Comparison of ENCODE assay signal across 26 cellular contexts in the genomic region with DNA sequence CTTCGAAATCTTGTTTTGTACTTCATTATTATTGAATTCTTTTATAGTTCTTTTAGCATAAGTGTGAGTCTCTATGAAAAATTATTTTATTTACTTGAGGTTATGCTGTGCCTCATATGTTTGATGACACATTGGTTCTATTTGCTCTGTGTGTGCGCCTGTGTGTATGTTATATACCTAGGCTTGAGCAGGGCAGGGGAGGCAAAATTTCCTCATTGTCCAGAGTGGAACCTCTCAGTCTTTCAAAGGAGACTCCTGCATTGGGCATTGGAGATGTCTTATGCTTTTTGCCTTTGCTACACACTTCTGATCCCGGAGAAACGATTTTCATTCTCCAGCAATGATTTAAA.
"Had no signal": no experiment of that assay in that cellular context is flagged by ENCODE, and none has a peak within 500 bp of the region (broad histone marks: within the 10 kb centered on the region; RNA-seq: fewer than 3 reads in every experiment).

No MANE protein-coding gene starts in this region.

- FAIRE-seq: endometrium, keratinocyte had no signal

- H3K4me1 Mint-ChIP-seq: mesothelial cell of epicardium had no signal

- H3K27me3 ChIP-seq: colonic mucosa, gastrocnemius medialis, heart right ventricle, left lung had no signal

- H3K9me3 Mint-ChIP-seq: dendritic cell treated with granulocyte-macrophage colony-stimulating factor and Interleukin-4, amounts not matched to agents 40 ng/mL and 50 ng/mL, for 4 days; effector memory CD8-positive, alpha-beta T cell; endodermal cell; mesothelial cell of epicardium; naive B cell had no signal

- H3K4me3 ChIP-seq: colonic mucosa, esophagus squamous epithelium, gastrocnemius medialis, heart right ventricle, left lung, lower lobe of right lung, mucosa of descending colon had no signal

- H3K27me3 Mint-ChIP-seq: dendritic cell treated with granulocyte-macrophage colony-stimulating factor and Interleukin-4, amounts not matched to agents 40 ng/mL and 50 ng/mL, for 4 days; effector memory CD8-positive, alpha-beta T cell; naive B cell had no signal

- H3K27ac Mint-ChIP-seq: dendritic cell treated with granulocyte-macrophage colony-stimulating factor and Interleukin-4, amounts not matched to agents 40 ng/mL and 50 ng/mL, for 4 days; effector memory CD8-positive, alpha-beta T cell; endodermal cell; mesothelial cell of epicardium had no signal

- H3K4me3 Mint-ChIP-seq: dendritic cell treated with granulocyte-macrophage colony-stimulating factor and Interleukin-4, amounts not matched to agents 40 ng/mL and 50 ng/mL, for 4 days; effector memory CD8-positive, alpha-beta T cell; endodermal cell; mesothelial cell of epicardium; naive B cell had no signal

- DNase-seq: colonic mucosa; cortex of kidney; effector CD8-positive, alpha-beta T cell; effector memory CD8-positive, alpha-beta T cell; endodermal cell; erythroblast; esophagus squamous epithelium; foreskin fibroblast; foreskin melanocyte; gastrocnemius medialis; glutamatergic neuron; heart right ventricle; hippocampal formation; left cardiac atrium; left lung; left ventricle myocardium superior; lower lobe of right lung; mesenchymal stem cell; mucosa of descending colon; naive B cell had no signal

- H3K27ac ChIP-seq: colonic mucosa, epithelial cell of prostate, esophagus squamous epithelium, gastrocnemius medialis, heart right ventricle, left lung, lower lobe of right lung had no signal

- ATAC-seq: effector memory CD8-positive, alpha-beta T cell; esophagus mucosa; gastrocnemius medialis; heart right ventricle; left cardiac atrium; left lung; left ventricle myocardium superior; mucosa of descending colon had no signal

- H3K36me3 ChIP-seq: colonic mucosa, esophagus squamous epithelium, gastrocnemius medialis, heart right ventricle, left lung, lower lobe of right lung had no signal

- H3K9me3 ChIP-seq: colonic mucosa, esophagus squamous epithelium, gastrocnemius medialis, heart right ventricle, left lung, lower lobe of right lung, mucosa of descending colon had no signal

- H3K4me1 ChIP-seq: colonic mucosa, esophagus squamous epithelium, gastrocnemius medialis, heart right ventricle, left lung, lower lobe of right lung had no signal

- H3K36me3 Mint-ChIP-seq: mesothelial cell of epicardium, naive B cell had no signal
